In genomic region chr5:77696120-77696519, GRCh38 we compare ENCODE assay signal across 31 cellular contexts. TPM values are rescaled to one million over a fixed set of nuclear protein-coding genes. Genes with fewer than 3 reads are reported as not detected.
"Had no signal": no experiment of that assay in that cellular context is flagged by ENCODE, and none has a peak within 500 bp of the region (broad histone marks: within the 10 kb centered on the region; RNA-seq: fewer than 3 reads in every experiment).

No MANE protein-coding gene starts in this region.

- H3K27me3 Mint-ChIP-seq: dendritic cell treated with granulocyte-macrophage colony-stimulating factor and Interleukin-4, amounts not matched to agents 40 ng/mL and 50 ng/mL, for 4 days; effector memory CD8-positive, alpha-beta T cell; memory B cell; naive thymus-derived CD4-positive, alpha-beta T cell had no signal

- DNase-seq: colonic mucosa; cortex of kidney; effector CD8-positive, alpha-beta T cell; effector memory CD8-positive, alpha-beta T cell; endodermal cell; erythroblast; esophagus squamous epithelium; foreskin fibroblast; foreskin melanocyte; gastrocnemius medialis; glutamatergic neuron; head of caudate nucleus; heart right ventricle; hippocampal formation; left cardiac atrium; left lung; left ventricle myocardium superior; lower lobe of right lung; mesendoderm; midbrain; naive thymus-derived CD4-positive, alpha-beta T cell had no signal

- H3K4me3 Mint-ChIP-seq: dendritic cell treated with granulocyte-macrophage colony-stimulating factor and Interleukin-4, amounts not matched to agents 40 ng/mL and 50 ng/mL, for 4 days; effector memory CD8-positive, alpha-beta T cell; endodermal cell; memory B cell; naive thymus-derived CD4-positive, alpha-beta T cell had no signal

- H3K4me1 Mint-ChIP-seq: endodermal cell had no signal

- H3K27ac Mint-ChIP-seq: dendritic cell treated with granulocyte-macrophage colony-stimulating factor and Interleukin-4, amounts not matched to agents 40 ng/mL and 50 ng/mL, for 4 days; effector memory CD8-positive, alpha-beta T cell; endodermal cell; memory B cell had no signal

- H3K9me3 Mint-ChIP-seq: dendritic cell treated with granulocyte-macrophage colony-stimulating factor and Interleukin-4, amounts not matched to agents 40 ng/mL and 50 ng/mL, for 4 days; effector memory CD8-positive, alpha-beta T cell; endodermal cell; memory B cell had no signal

- ATAC-seq: effector memory CD8-positive, alpha-beta T cell; esophagus mucosa; gastrocnemius medialis; heart right ventricle; left cardiac atrium; left lung; left ventricle myocardium superior; lower lobe of right lung; naive thymus-derived CD4-positive, alpha-beta T cell had no signal

RNA-seq across cellular contexts. Expression of gene OTP, which starts 57.6 kb away (rescaled TPM):
- total RNA-seq: colonic mucosa; dermis microvascular lymphatic vessel endothelial cell; endodermal cell; esophagus mucosa; esophagus squamous epithelium; gastrocnemius medialis; glomerular endothelial cell; heart right ventricle; kidney epithelial cell; left cardiac atrium; left lung; left ventricle myocardium superior; lower leg skin; lower lobe of right lung; lung microvascular endothelial cell; mononuclear cell; mucosa of gallbladder; naive thymus-derived CD4-positive, alpha-beta T cell had no signal
